8 cellular contexts compared by ENCODE assay signal in the genomic region with DNA sequence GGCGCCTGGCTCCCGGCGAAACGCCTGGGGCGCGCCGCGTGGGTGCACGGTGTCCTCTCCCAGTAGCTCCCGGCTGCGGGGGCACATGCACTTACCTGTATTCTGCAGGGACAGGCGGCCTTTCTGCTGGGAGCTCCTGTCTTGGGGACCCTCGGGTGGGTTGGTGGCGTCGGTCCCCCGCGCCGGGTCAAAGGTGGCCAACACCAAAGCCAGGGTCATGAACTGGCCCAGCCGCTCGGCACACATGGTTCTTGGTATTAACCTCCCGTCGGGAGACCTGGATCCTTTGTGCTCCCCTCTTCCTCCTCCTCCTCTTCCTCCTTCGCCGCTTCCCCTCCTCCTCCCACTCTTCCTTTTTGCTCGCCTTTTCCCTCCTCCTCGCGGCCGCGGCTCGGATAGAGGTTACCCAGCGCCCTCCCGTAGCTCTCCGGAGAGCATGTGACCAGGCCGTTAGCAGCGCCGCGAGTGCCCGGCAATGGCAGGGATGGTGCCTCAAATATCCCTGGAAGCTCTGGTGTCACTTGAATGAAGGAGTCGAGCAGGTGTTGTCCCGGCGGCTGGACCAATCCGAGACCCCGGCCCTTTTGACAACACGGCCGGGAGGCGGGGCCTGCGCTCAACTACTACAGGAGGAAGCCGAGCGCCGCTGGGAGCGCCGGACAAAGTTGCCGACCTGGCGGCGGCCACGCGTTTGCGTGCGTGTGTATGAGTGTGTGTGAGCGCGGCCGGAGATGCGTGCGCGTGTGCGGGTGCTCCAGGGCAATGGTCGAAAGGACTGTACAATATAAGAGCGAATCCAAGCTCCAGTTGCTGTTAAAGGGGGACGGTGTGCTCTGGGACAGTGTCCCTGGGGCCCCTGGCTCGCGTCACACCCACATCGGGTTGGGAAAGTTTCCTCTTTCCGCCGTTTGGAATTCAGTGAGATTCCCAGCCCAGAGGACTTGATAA.
DNase-seq lines count a peak whose midpoint lies in the region; ATAC-seq lines count a peak whose summit lies in the region.

A gene with protein sequence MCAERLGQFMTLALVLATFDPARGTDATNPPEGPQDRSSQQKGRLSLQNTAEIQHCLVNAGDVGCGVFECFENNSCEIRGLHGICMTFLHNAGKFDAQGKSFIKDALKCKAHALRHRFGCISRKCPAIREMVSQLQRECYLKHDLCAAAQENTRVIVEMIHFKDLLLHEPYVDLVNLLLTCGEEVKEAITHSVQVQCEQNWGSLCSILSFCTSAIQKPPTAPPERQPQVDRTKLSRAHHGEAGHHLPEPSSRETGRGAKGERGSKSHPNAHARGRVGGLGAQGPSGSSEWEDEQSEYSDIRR (minus strand): TSS at position 467 of the 948 bp plus-strand sequence. CDS start 221 bp downstream, at position 246.

- H3K4me1 ChIP-seq in endocrine pancreas (ENCODE audit: control insufficient read depth, insufficient read depth, low read length) = no peaks in the 10 kb centered on the region

- H3K36me3 Mint-ChIP-seq in stimulated activated naive CD8-positive, alpha-beta T cell treated with anti-CD3 and anti-CD28 coated beads, Interleukin-15, Interleukin-2, amounts not matched to agents 100 ng/mL and 50 ng/mL, for 24 hours (ENCODE audit: low read depth) = peaks cover 43% of the 10 kb centered on the region

- H3K36me3 ChIP-seq in endocrine pancreas (ENCODE audit: control insufficient read depth, insufficient read depth, low read length) = no peaks in the 10 kb centered on the region

- peak within 1 kb of the TSS; percentile 71 for H3K9ac ChIP-seq in endocrine pancreas (ENCODE audit: control insufficient read depth, insufficient read depth, low read length)

- H3K9me3 Mint-ChIP-seq in stimulated activated naive CD8-positive, alpha-beta T cell treated with anti-CD3 and anti-CD28 coated beads, Interleukin-15, Interleukin-2, amounts not matched to agents 100 ng/mL and 50 ng/mL, for 24 hours = no peaks in the 10 kb centered on the region

- peaks cover 45% of the 10 kb centered on the region for H3K4me1 Mint-ChIP-seq in stimulated activated naive CD8-positive, alpha-beta T cell treated with anti-CD3 and anti-CD28 coated beads, Interleukin-15, Interleukin-2, amounts not matched to agents 100 ng/mL and 50 ng/mL, for 24 hours (ENCODE audit: low read depth)

- H3K27ac Mint-ChIP-seq in stimulated activated naive CD8-positive, alpha-beta T cell treated with anti-CD3 and anti-CD28 coated beads, Interleukin-15, Interleukin-2, amounts not matched to agents 100 ng/mL and 50 ng/mL, for 24 hours = peak within 1 kb of the TSS; percentile 84

- DNase-seq in GF-D8 (lab: John Stamatoyannopoulos, UW) (peak; percentile 78), Kasumi-1 (lab: John Stamatoyannopoulos, UW) (peak; percentile 89 to 90), SKM-1 treated with dmso at 0.1 percent for 144 hours (lab: John Stamatoyannopoulos, UW; ENCODE audit: unreplicated experiment) (peak; percentile 72), medulla oblongata (ENCODE audit: extremely low spot score) (peak; percentile 58), cerebellar nuclear complex (lab: John Stamatoyannopoulos, UW) (no peak)

- H3K27me3 ChIP-seq in endocrine pancreas (ENCODE audit: control insufficient read depth, insufficient read depth, low read length) = no peaks in the 10 kb centered on the region

- ATAC-seq in GM21825 (IDR thresholded peaks at IDR 0.05; ENCODE audit: unreplicated experiment) = peak; percentile 60

- no peaks in the 10 kb centered on the region for H3K9me3 ChIP-seq in endocrine pancreas (ENCODE audit: control insufficient read depth, low read length)

- no peak within 1 kb of the TSS for H3K4me3 ChIP-seq in endocrine pancreas (ENCODE audit: control insufficient read depth, insufficient read depth, low read length)

- peaks cover 74% of the 10 kb centered on the region for H3K27me3 Mint-ChIP-seq in stimulated activated naive CD8-positive, alpha-beta T cell treated with anti-CD3 and anti-CD28 coated beads, Interleukin-15, Interleukin-2, amounts not matched to agents 100 ng/mL and 50 ng/mL, for 24 hours

- H3K4me3 Mint-ChIP-seq in stimulated activated naive CD8-positive, alpha-beta T cell treated with anti-CD3 and anti-CD28 coated beads, Interleukin-15, Interleukin-2, amounts not matched to agents 100 ng/mL and 50 ng/mL, for 24 hours = peak within 1 kb of the TSS; percentile 90

Comparison
In these comparisons a context has a peak if more than half of its experiments do, and no peak if none do; other contexts are left out.
1. DNase-seq: peak in GF-D8 (single experiment), Kasumi-1 (2 of 2), SKM-1 treated with dmso at 0.1 percent for 144 hours (single experiment) and medulla oblongata (single experiment); none in cerebellar nuclear complex (0 of 2).